ENCODE assay signal across 20 cellular contexts in the genomic region with DNA sequence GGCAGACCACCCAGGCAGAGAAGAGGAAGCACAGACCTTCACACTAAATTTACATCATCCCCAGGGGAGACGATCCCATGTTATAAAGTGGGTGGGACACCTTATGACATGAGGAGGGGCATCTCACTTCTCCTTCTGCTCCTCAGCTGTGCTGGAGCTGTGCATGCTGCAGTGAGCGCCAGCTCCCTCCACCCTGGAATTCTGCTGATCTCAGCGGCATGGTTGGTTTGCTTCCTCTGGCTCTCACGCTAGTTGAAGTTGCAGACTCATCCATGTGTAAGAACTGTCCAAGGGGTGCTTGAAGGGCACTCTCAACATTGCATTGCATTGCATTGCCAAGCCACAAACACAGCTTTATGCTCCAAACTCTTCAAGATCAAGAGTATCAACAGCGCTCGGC.
"Had no signal": no experiment of that assay in that cellular context is flagged by ENCODE, and none has a peak within 500 bp of the region (broad histone marks: within the 10 kb centered on the region; RNA-seq: fewer than 3 reads in every experiment).

No MANE protein-coding gene starts in this region.

- DNase-seq: activated CD4-positive, alpha-beta T cell treated with anti-CD3 and anti-CD28 coated beads for 48 hours; activated CD4-positive, CD25-positive, alpha-beta regulatory T cell; activated CD8-positive, alpha-beta T cell treated with anti-CD3 and anti-CD28 coated beads for 36 hours; activated naive CD4-positive, alpha-beta T cell; activated naive CD8-positive, alpha-beta T cell treated with anti-CD3 and anti-CD28 coated beads for 36 hours; activated T-cell treated with anti-CD3 and anti-CD28 coated beads, Interleukin-2, amount 50 U/mL, for 1 hour; amygdala; effector memory CD8-positive, alpha-beta T cell; foreskin fibroblast; glutamatergic neuron; hypothalamus; kidney; lower lobe of right lung; naive thymus-derived CD8-positive, alpha-beta T cell; psoas muscle; stimulated activated naive CD4-positive, alpha-beta T cell; T-cell had no signal

- H3K9me3 ChIP-seq: psoas muscle had no signal

- H3K36me3 ChIP-seq: cardiac muscle cell, lower lobe of right lung, tibial artery had no signal

- H3K4me1 ChIP-seq: lower lobe of right lung, psoas muscle, tibial artery had no signal

- H3K4me3 ChIP-seq: cardiac muscle cell, lower lobe of right lung, psoas muscle, tibial artery had no signal

- H3K27ac ChIP-seq: cardiac muscle cell, lower lobe of right lung, psoas muscle, tibial artery had no signal

- ATAC-seq: activated CD8-positive, alpha-beta T cell treated with anti-CD3 and anti-CD28 coated beads for 36 hours; activated T-helper 17 cell treated with anti-CD3 and anti-CD28 coated beads, Interleukin-2, amount 50 U/mL, for 72 hours; effector memory CD8-positive, alpha-beta T cell; lower lobe of right lung; naive thymus-derived CD8-positive, alpha-beta T cell; psoas muscle; T-cell had no signal

- H3K27me3 ChIP-seq: cardiac muscle cell, tibial artery had no signal
